ENCODE assay signal across 8 cellular contexts in the genomic region with DNA sequence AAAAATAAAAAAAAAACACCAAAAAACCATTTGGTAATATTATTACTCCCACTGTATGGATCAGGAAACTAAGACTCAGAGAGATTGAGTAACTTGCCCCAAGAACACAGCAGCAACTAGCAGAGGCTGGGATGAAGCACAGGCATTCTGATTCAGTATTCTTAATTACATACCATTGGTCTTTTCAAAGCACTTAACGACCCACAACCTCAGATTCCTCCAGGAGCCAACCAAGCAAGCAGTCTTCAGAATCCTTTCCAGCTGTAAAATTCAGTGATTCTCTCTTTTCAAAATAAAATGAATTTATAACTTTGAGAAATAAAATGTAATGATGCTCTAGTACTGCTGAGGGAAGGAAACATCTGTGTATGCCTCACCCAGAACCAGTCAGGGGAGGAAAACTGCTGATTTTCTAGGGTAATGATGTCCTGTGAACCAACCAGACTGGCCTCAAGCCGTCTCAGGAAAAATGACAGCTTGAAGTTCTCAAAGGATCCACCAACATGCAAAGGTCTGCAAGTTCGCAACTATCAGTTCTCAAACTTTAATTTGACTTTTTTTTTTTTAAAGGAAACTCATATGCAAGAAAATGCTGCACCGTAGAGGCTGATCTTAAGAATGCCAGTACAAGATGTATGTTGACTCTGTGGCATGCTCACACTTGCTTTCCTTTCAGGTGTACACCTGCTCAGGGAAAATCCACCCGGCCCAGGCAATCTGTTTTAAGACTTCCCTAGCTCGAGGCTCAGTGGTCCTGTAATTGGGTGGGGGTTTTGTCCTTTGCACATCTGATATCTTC. TPM values are rescaled to one million over a fixed set of nuclear protein-coding genes. Genes with fewer than 3 reads are reported as not detected.
DNase-seq lines count a peak whose midpoint lies in the region; ATAC-seq and TF ChIP-seq lines count a peak whose summit lies in the region.

No MANE protein-coding gene starts in this region.

- H3K9me3 ChIP-seq in left ventricle myocardium inferior (replicated peaks) = no peaks in the 10 kb centered on the region
- H3K9me3 ChIP-seq in Karpas-422 (ENCODE audit: low read length) = no peaks in the 10 kb centered on the region

- H3K27me3 Mint-ChIP-seq in dendritic cell treated with granulocyte-macrophage colony-stimulating factor and Interleukin-4, amounts not matched to agents 40 ng/mL and 50 ng/mL, for 4 days = no peaks in the 10 kb centered on the region
- H3K27me3 Mint-ChIP-seq in osteocyte (ENCODE audit: unreplicated experiment) = no peaks in the 10 kb centered on the region

- H4K20me1 ChIP-seq in Karpas-422 (ENCODE audit: insufficient read depth, low read depth, low read length) = no peaks in the 10 kb centered on the region

- H3K4me1 ChIP-seq in left ventricle myocardium inferior = peaks cover 100% of the 10 kb centered on the region
- H3K4me1 ChIP-seq in Karpas-422 (ENCODE audit: low read length) = peaks cover 67% of the 10 kb centered on the region

- H3K9me2 ChIP-seq in Karpas-422 (replicated peaks; ENCODE audit: insufficient read depth, low read length) = no peaks in the 10 kb centered on the region

- TF ChIP-seq CTCF in left ventricle myocardium inferior (IDR thresholded peaks at IDR 0.05; ENCODE audit: borderline replicate concordance) = no peak
- TF ChIP-seq CTCF in osteocyte (IDR thresholded peaks at IDR 0.05) = no peak

- intact Hi-C loops in left ventricle myocardium inferior (cut with micrococcal nuclease) (no loop called here), Right ventricle myocardium superior (cut with DNase I) (no loop called here)
- intact Hi-C loops in dendritic cell treated with granulocyte-macrophage colony-stimulating factor and Interleukin-4, amounts not matched to agents 40 ng/mL and 50 ng/mL, for 4 days (cut with micrococcal nuclease) = loop anchor here (5.0 kb wide), 1 partner anchor 44 kb away; no protein-coding TSS in a partner anchor

- H3K9ac ChIP-seq in Karpas-422 (ENCODE audit: low read length) = peak overlapping the region; percentile 56

- H3K4me3 Mint-ChIP-seq in dendritic cell treated with granulocyte-macrophage colony-stimulating factor and Interleukin-4, amounts not matched to agents 40 ng/mL and 50 ng/mL, for 4 days = peak overlapping the region; percentile 77
- H3K4me3 Mint-ChIP-seq in osteocyte (ENCODE audit: unreplicated experiment) = peak overlapping the region; percentile 65

- ATAC-seq in Right ventricle myocardium superior (ENCODE audit: poor library complexity) (no peak), GM18520 (IDR thresholded peaks at IDR 0.05; ENCODE audit: unreplicated experiment) (no peak), HG03378 (IDR thresholded peaks at IDR 0.05; ENCODE audit: unreplicated experiment) (no peak)

- DNase-seq in left ventricle myocardium inferior = no peak
- DNase-seq in Right ventricle myocardium superior = no peak
- DNase-seq in Karpas-422 = peak; percentile 52
- DNase-seq in osteocyte (ENCODE audit: extremely low spot score, unreplicated experiment) = no peak
- no peak for DNase-seq in SKM-1 treated with dmso at 0.1 percent for 144 hours (lab: John Stamatoyannopoulos, UW; ENCODE audit: unreplicated experiment)

- H3K27me3 ChIP-seq in left ventricle myocardium inferior (ENCODE audit: low read depth) (no peaks in the 10 kb centered on the region), Karpas-422 (ENCODE audit: low read length) (no peaks in the 10 kb centered on the region)

- H3K27ac Mint-ChIP-seq in dendritic cell treated with granulocyte-macrophage colony-stimulating factor and Interleukin-4, amounts not matched to agents 40 ng/mL and 50 ng/mL, for 4 days = peak overlapping the region; percentile 87
- peak overlapping the region; percentile 85 for H3K27ac Mint-ChIP-seq in osteocyte (ENCODE audit: unreplicated experiment)

- H3K27ac ChIP-seq in left ventricle myocardium inferior (replicated peaks) = peak overlapping the region; percentile 100
- peak overlapping the region; percentile 75 for H3K27ac ChIP-seq in Karpas-422 (ENCODE audit: low read length)

- H3K36me3 ChIP-seq in left ventricle myocardium inferior (no peaks in the 10 kb centered on the region), Karpas-422 (ENCODE audit: insufficient read depth, low read length) (no peaks in the 10 kb centered on the region)

- no peaks in the 10 kb centered on the region for H3K79me2 ChIP-seq in Karpas-422 (ENCODE audit: low read length)

- peaks cover 75% of the 10 kb centered on the region for H3K4me1 Mint-ChIP-seq in dendritic cell treated with granulocyte-macrophage colony-stimulating factor and Interleukin-4, amounts not matched to agents 40 ng/mL and 50 ng/mL, for 4 days (ENCODE audit: low read depth)
- peaks cover 79% of the 10 kb centered on the region for H3K4me1 Mint-ChIP-seq in osteocyte (ENCODE audit: unreplicated experiment)

- peaks cover 9% of the 10 kb centered on the region for H3K36me3 Mint-ChIP-seq in dendritic cell treated with granulocyte-macrophage colony-stimulating factor and Interleukin-4, amounts not matched to agents 40 ng/mL and 50 ng/mL, for 4 days (ENCODE audit: low read depth)
- no peaks in the 10 kb centered on the region for H3K36me3 Mint-ChIP-seq in osteocyte (ENCODE audit: unreplicated experiment)

- H3K4me2 ChIP-seq in Karpas-422 (ENCODE audit: low read depth, low read length, poor library complexity, severe bottlenecking) = peak overlapping the region; percentile 76

- no peaks in the 10 kb centered on the region for H3K9me3 Mint-ChIP-seq in dendritic cell treated with granulocyte-macrophage colony-stimulating factor and Interleukin-4, amounts not matched to agents 40 ng/mL and 50 ng/mL, for 4 days
- no peaks in the 10 kb centered on the region for H3K9me3 Mint-ChIP-seq in osteocyte (ENCODE audit: unreplicated experiment)

- H3K4me3 ChIP-seq in left ventricle myocardium inferior = peak overlapping the region; percentile 64
- H3K4me3 ChIP-seq in Karpas-422 (ENCODE audit: low read length) = peak overlapping the region; percentile 65

- H2AFZ ChIP-seq in Karpas-422 (ENCODE audit: low read length) = peak overlapping the region; percentile 87

RNA-seq across cellular contexts. Expression of a gene that starts 9.0 kb away (rescaled TPM):
- 43.2 TPM for total RNA-seq in left ventricle myocardium inferior
- total RNA-seq in Right ventricle myocardium superior = 44.6 TPM
- total RNA-seq in Karpas-422 (2014; rRNA removed; shearing (Covaris generic); ENCODE audit: low replicate concordance) = 0.71 and 2.6 TPM in 2 replicates
- 34.7 and 38.4 TPM in 2 replicates for total RNA-seq in osteocyte

RNA-seq across cellular contexts. Expression of a gene that starts 41.9 kb away (rescaled TPM):
- total RNA-seq in left ventricle myocardium inferior (77.2 TPM), Right ventricle myocardium superior (73.7 TPM), osteocyte (50.6 and 50.8 TPM in 2 replicates)
- 32.6 and 53.4 TPM in 2 replicates for total RNA-seq in Karpas-422 (2014; rRNA removed; shearing (Covaris generic); ENCODE audit: low replicate concordance)

Comparison
In these comparisons a context has a peak if more than half of its experiments do, and no peak if none do; other contexts are left out.
1. RNA of a gene that starts 9.0 kb away (total RNA-seq): 44.6 TPM in Right ventricle myocardium superior (single experiment), 43.2 TPM in left ventricle myocardium inferior (single experiment) and 34.7 to 38.4 TPM in osteocyte; 0.71 to 2.6 TPM in Karpas-422; every median in the first group is over 10 times any median in the second.